Comparison of ENCODE assay signal across 19 cellular contexts in the genomic region with DNA sequence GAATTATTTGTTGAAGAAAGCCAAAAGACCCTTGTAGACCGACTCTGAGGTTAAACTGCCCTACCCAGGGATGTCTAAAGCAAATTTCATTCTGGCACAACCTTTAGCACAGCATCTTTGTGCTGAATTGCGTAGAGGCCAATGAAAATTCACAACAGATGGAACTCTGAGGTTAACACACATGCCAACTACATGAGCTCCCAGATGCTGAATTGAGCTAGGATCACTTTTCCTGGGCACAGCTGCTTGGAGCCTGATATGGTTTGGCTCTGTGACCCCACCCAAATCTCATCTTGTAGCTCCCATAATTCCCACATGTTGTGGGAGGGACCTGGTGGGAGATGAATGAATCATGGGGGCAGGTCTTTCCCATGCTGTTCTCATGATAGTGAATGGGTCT.
"Had no signal": no experiment of that assay in that cellular context is flagged by ENCODE, and none has a peak within 500 bp of the region (broad histone marks: within the 10 kb centered on the region; RNA-seq: fewer than 3 reads in every experiment).

No MANE protein-coding gene starts in this region.

- DNase-seq: effector memory CD8-positive, alpha-beta T cell; gastrocnemius medialis; islet precursor cell; mammary epithelial cell; naive thymus-derived CD8-positive, alpha-beta T cell; sigmoid colon; small intestine; stimulated activated CD4-positive, alpha-beta T cell treated with anti-CD3 and anti-CD28 coated beads, Interleukin-12 subunit alpha, Interleukin-12 subunit beta, amount 100 ng/mL, for 4 hours; stimulated activated naive CD4-positive, alpha-beta T cell; stomach; substantia nigra; transverse colon had no signal

- H3K27ac ChIP-seq: epithelial cell of prostate, esophagus muscularis mucosa, gastrocnemius medialis, neutrophil, right atrium auricular region, sigmoid colon, stomach, thoracic aorta, transverse colon had no signal

- H3K9me3 ChIP-seq: esophagus muscularis mucosa, gastrocnemius medialis, neutrophil, right atrium auricular region, sigmoid colon, thoracic aorta, transverse colon had no signal

- H3K36me3 ChIP-seq: esophagus muscularis mucosa, gastrocnemius medialis, neutrophil, right atrium auricular region, sigmoid colon, stomach, thoracic aorta, transverse colon had no signal

- H3K4me3 ChIP-seq: esophagus muscularis mucosa, gastrocnemius medialis, right atrium auricular region, sigmoid colon, stomach, thoracic aorta, transverse colon had no signal

- ATAC-seq: effector memory CD8-positive, alpha-beta T cell; gastrocnemius medialis; left lobe of liver; naive thymus-derived CD8-positive, alpha-beta T cell had no signal

- H3K27me3 ChIP-seq: esophagus muscularis mucosa, gastrocnemius medialis, neutrophil, right atrium auricular region, sigmoid colon, stomach, transverse colon had no signal

- FAIRE-seq: colon, small intestine had no signal

- H3K4me1 ChIP-seq: esophagus muscularis mucosa, gastrocnemius medialis, right atrium auricular region, sigmoid colon, stomach, transverse colon had no signal
